In genomic region chr12:15709524-15709923, GRCh38 we compare ENCODE assay signal across 19 cellular contexts.
A peak's percentile ranks its signal among the peaks of the same experiment; 100 is the strongest.
DNase-seq lines count a peak whose midpoint lies in the region; ATAC-seq and TF ChIP-seq lines count a peak whose summit lies in the region.
"Had no signal": no experiment of that assay in that cellular context is flagged by ENCODE, and none has a peak within 500 bp of the region (broad histone marks: within the 10 kb centered on the region; RNA-seq: fewer than 3 reads in every experiment).

No MANE protein-coding gene starts in this region.

- 49 to 56% methylated on average over 5 of the region's 5 CpGs for WGBS in ectodermal cell, 2 experiments

- POLR2A ChIA-PET in WTC11 (lab: Charles Lee) = no interaction called here
- POLR2A ChIA-PET in activated CD4-positive, alpha-beta T cell treated with anti-CD3 and anti-CD28 coated beads for 36 hours (lab: Charles Lee) = no interaction called here

- peaks cover 8% of the 10 kb centered on the region for H3K4me1 ChIP-seq in ectodermal cell (ENCODE audit: control insufficient read depth, insufficient read depth, low read length)
- H3K4me1 ChIP-seq: BLaER1 had no signal

- H3K27ac ChIP-seq in ectodermal cell (ENCODE audit: insufficient read depth, low read depth, low read length, poor library complexity, severe bottlenecking) = peak overlapping the region; percentile 44
- H3K27ac ChIP-seq: BLaER1, RWPE1 had no signal

- DNase-seq in Calu3 = no peak
- no peak for DNase-seq in WTC11 (ENCODE audit: low spot score)
- no peak for DNase-seq in neural crest cell (ENCODE audit: low read depth, low spot score)
- DNase-seq in activated CD4-positive, alpha-beta T cell treated with anti-CD3 and anti-CD28 coated beads for 36 hours = no peak
- no peak for DNase-seq in NCI-H526 treated with DMSO at 0.1 percent for 48 hours (lab: John Stamatoyannopoulos, UW)
- DNase-seq: CD8-positive, alpha-beta T cell; GDM1; HCEC 1CT; KG1; NCI-H1436 treated with DMSO at 0.1 percent for 48 hours; NCI-H2081 treated with DMSO at 0.1 percent for 48 hours; NCI-H510A; NCI-H82; PC-3 had no signal

- no peaks in the 10 kb centered on the region for H3K9me3 ChIP-seq in ectodermal cell (ENCODE audit: control insufficient read depth, low read length)
- H3K9me3 ChIP-seq: BLaER1 had no signal

- H3K27me3 Mint-ChIP-seq in Calu3 (ENCODE audit: unreplicated experiment) (no peaks in the 10 kb centered on the region), WTC11 (ENCODE audit: low read depth) (no peaks in the 10 kb centered on the region), neural crest cell (ENCODE audit: low read depth) (no peaks in the 10 kb centered on the region)
- peaks cover 3% of the 10 kb centered on the region for H3K27me3 Mint-ChIP-seq in activated CD4-positive, alpha-beta T cell treated with anti-CD3 and anti-CD28 coated beads for 36 hours

- intact Hi-C loops in Calu3 (cut with micrococcal nuclease; ENCODE audit: unreplicated experiment) = no loop called here
- intact Hi-C loops in activated CD4-positive, alpha-beta T cell treated with anti-CD3 and anti-CD28 coated beads for 36 hours (cut with DNase I, micrococcal nuclease) = loop anchor here in 1 of 2 experiments (10.0 kb wide), 1 partner anchor 115 kb away; no protein-coding TSS in a partner anchor

- no peak overlapping the region for H3K4me3 ChIP-seq in ectodermal cell (ENCODE audit: insufficient read depth, low read depth, low read length)
- H3K4me3 ChIP-seq: BLaER1 had no signal

- no TSS peak for BruUV-seq in Calu3 (replicated peaks; lab: Mats Ljungman, UMichigan)

- no peaks in the 10 kb centered on the region for H3K36me3 ChIP-seq in ectodermal cell (ENCODE audit: control insufficient read depth, insufficient read depth, low read length)
- H3K36me3 ChIP-seq: BLaER1 had no signal

- H3K27ac Mint-ChIP-seq in Calu3 (ENCODE audit: unreplicated experiment) (peak overlapping the region; percentile 70), WTC11 (0 out of 2 replicates have a peak overlapping the region, but pooled peaks have one; percentile 56), neural crest cell (ENCODE audit: unreplicated experiment) (peak overlapping the region; percentile 86)
- no peak overlapping the region for H3K27ac Mint-ChIP-seq in activated CD4-positive, alpha-beta T cell treated with anti-CD3 and anti-CD28 coated beads for 36 hours
- H3K27ac Mint-ChIP-seq: CD8-positive, alpha-beta T cell had no signal

- CTCF ChIA-PET in Calu3 (lab: Charles Lee) (interaction anchor here (1.1 kb wide), 1 partner anchor 19 kb away, joined by 3 read pairs; no protein-coding TSS in a partner anchor), WTC11 (lab: Charles Lee) (no interaction called here)
- CTCF ChIA-PET in activated CD4-positive, alpha-beta T cell treated with anti-CD3 and anti-CD28 coated beads for 36 hours (lab: Charles Lee) = interaction anchor here (1.0 kb wide), 1 partner anchor 9 kb away, joined by 3 read pairs; no protein-coding TSS in a partner anchor

- H3K36me3 Mint-ChIP-seq in Calu3 (ENCODE audit: insufficient read depth, unreplicated experiment) = peaks cover 25% of the 10 kb centered on the region
- H3K36me3 Mint-ChIP-seq in WTC11 = no peaks in the 10 kb centered on the region
- H3K36me3 Mint-ChIP-seq in neural crest cell (ENCODE audit: low read depth) = no peaks in the 10 kb centered on the region
- H3K36me3 Mint-ChIP-seq in activated CD4-positive, alpha-beta T cell treated with anti-CD3 and anti-CD28 coated beads for 36 hours (ENCODE audit: low read depth) = no peaks in the 10 kb centered on the region
- H3K36me3 Mint-ChIP-seq: CD8-positive, alpha-beta T cell had no signal

- peaks cover 74% of the 10 kb centered on the region for H3K4me1 Mint-ChIP-seq in Calu3 (ENCODE audit: low read depth, unreplicated experiment)
- peaks cover 24% of the 10 kb centered on the region for H3K4me1 Mint-ChIP-seq in WTC11
- H3K4me1 Mint-ChIP-seq in neural crest cell = peaks cover 23% of the 10 kb centered on the region
- no peaks in the 10 kb centered on the region for H3K4me1 Mint-ChIP-seq in activated CD4-positive, alpha-beta T cell treated with anti-CD3 and anti-CD28 coated beads for 36 hours

- TF ChIP-seq CTCF in Calu3 (IDR thresholded peaks at IDR 0.05; ENCODE audit: unreplicated experiment) (no peak), WTC11 (IDR thresholded peaks at IDR 0.05) (no peak), neural crest cell (conservative IDR thresholded peaks at IDR 0.05) (no peak)

- peak; percentile 57 for ATAC-seq in WTC11
- ATAC-seq in HG03432 (IDR thresholded peaks at IDR 0.05; ENCODE audit: unreplicated experiment) = no peak
- ATAC-seq in activated CD4-positive, alpha-beta T cell treated with anti-CD3 and anti-CD28 coated beads for 36 hours = no peak
- no peak for ATAC-seq in GM21528 (IDR thresholded peaks at IDR 0.05; ENCODE audit: low FRiP score, unreplicated experiment)
- ATAC-seq: CD8-positive, alpha-beta T cell; PC-3 had no signal

- no peak overlapping the region for H3K4me3 Mint-ChIP-seq in Calu3 (ENCODE audit: low read depth, unreplicated experiment)
- no peak overlapping the region for H3K4me3 Mint-ChIP-seq in WTC11
- no peak overlapping the region for H3K4me3 Mint-ChIP-seq in neural crest cell
- no peak overlapping the region for H3K4me3 Mint-ChIP-seq in activated CD4-positive, alpha-beta T cell treated with anti-CD3 and anti-CD28 coated beads for 36 hours
- H3K4me3 Mint-ChIP-seq: CD8-positive, alpha-beta T cell had no signal

- no peaks in the 10 kb centered on the region for H3K27me3 ChIP-seq in ectodermal cell (ENCODE audit: control insufficient read depth, insufficient read depth, low read length, poor library complexity, severe bottlenecking)
- H3K27me3 ChIP-seq: BLaER1 had no signal

- H3K9me3 Mint-ChIP-seq in Calu3 (ENCODE audit: low read depth, unreplicated experiment) (no peaks in the 10 kb centered on the region), WTC11 (no peaks in the 10 kb centered on the region), neural crest cell (no peaks in the 10 kb centered on the region)
- H3K9me3 Mint-ChIP-seq in activated CD4-positive, alpha-beta T cell treated with anti-CD3 and anti-CD28 coated beads for 36 hours (ENCODE audit: low read depth) = no peaks in the 10 kb centered on the region
- H3K9me3 Mint-ChIP-seq: CD8-positive, alpha-beta T cell had no signal

TF ChIP-seq in WTC11, 78 proteins besides CTCF, POLR2A, EP300 and RAD21 (continues in another document):
- TF ChIP-seq ESRRA (CRISPR knock-in tag; IDR thresholded peaks at IDR 0.05; ENCODE audit: borderline replicate concordance) (no peak), CDX4 (CRISPR knock-in tag; IDR thresholded peaks at IDR 0.05; ENCODE audit: borderline replicate concordance) (no peak), NFATC4 (CRISPR knock-in tag; IDR thresholded peaks at IDR 0.05) (no peak), ARID4B (CRISPR knock-in tag; IDR thresholded peaks at IDR 0.05; ENCODE audit: borderline replicate concordance) (no peak), ZNF425 (CRISPR knock-in tag; conservative IDR thresholded peaks at IDR 0.05) (no peak), TP53 (CRISPR knock-in tag; IDR thresholded peaks at IDR 0.05) (no peak)
